ENCODE assay signal across 8 cellular contexts in the genomic region with DNA sequence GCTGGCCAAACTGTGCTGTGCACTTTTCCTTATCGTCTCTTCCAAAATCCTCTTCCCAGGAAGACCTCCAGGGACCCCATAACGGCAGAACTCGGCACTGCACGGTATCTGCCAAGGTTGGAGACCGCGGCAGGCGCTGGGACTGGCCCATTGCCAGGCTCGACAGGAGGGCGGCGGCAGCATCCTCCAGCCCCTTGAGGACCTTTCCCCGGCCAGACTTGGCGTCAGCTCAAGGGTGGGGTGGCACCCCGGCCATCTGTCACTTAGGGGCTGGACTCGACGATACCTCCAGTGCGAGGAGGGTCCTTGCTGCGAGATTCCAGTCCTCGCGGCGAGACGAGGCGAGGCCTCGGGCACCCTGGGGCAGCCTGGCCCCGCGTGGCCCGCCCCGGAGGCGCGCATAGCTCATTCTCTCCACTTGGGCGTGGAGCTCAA. TPM values are rescaled to one million over a fixed set of nuclear protein-coding genes. Genes with fewer than 3 reads are reported as not detected.
DNase-seq lines count a peak whose midpoint lies in the region; ATAC-seq, FAIRE-seq and TF ChIP-seq lines count a peak whose summit lies in the region.

No MANE protein-coding gene starts in this region.

- TF ChIP-seq POLR2A in body of pancreas (IDR thresholded peaks at IDR 0.05): no peak

- ATAC-seq in GM18502 (IDR thresholded peaks at IDR 0.05; ENCODE audit: poor library complexity, unreplicated experiment) (peak; percentile 13), SK-N-SH treated with all-trans-retinoic acid at 6 μM for 48 hours (peak; percentile 29), body of pancreas (peak; percentile 12), HG02610 (IDR thresholded peaks at IDR 0.05; ENCODE audit: unreplicated experiment) (no peak)

- no peaks in the 10 kb centered on the region for H3K27me3 ChIP-seq in body of pancreas
- H3K27me3 ChIP-seq in kidney epithelial cell (ENCODE audit: control insufficient read depth, insufficient read depth, low read length): no peaks in the 10 kb centered on the region

- peak in 1 of 7 experiments; percentile 2 for TF ChIP-seq CTCF in body of pancreas (IDR thresholded peaks at IDR 0.05)
- no peak for TF ChIP-seq CTCF in kidney epithelial cell (IDR thresholded peaks at IDR 0.05; ENCODE audit: insufficient read depth, low read length, poor library complexity, severe bottlenecking)

- H3K9me3 ChIP-seq in body of pancreas: no peaks in the 10 kb centered on the region

- FAIRE-seq in HTR-8/SVneo (lab: Jason Lieb, UNC): peak; percentile 51

- DNase-seq in HTR-8/SVneo (ENCODE audit: insufficient read length, low spot score) (peak; percentile 52), body of pancreas (peak; percentile 61 to 78 (median 70)), kidney epithelial cell (ENCODE audit: low read depth) (no peak), NCI-H526 treated with DMSO at 0.1 percent for 48 hours (lab: John Stamatoyannopoulos, UW) (no peak)
- peak in 3 of 4 experiments; percentile 16 to 25 (median 18) for DNase-seq in stimulated activated CD4-positive, alpha-beta T cell treated with anti-CD3 and anti-CD28 coated beads, Interleukin-1b, Interleukin-23, amount 100 ng/mL, for 24 hours (ENCODE audit: low read depth in 4 of 4, low spot score in 1 of 4)

- no peaks in the 10 kb centered on the region for H3K36me3 ChIP-seq in body of pancreas (replicated peaks in 1 of 2; ENCODE audit: insufficient read depth in 1 of 2, low read depth in 2 of 2)
- peaks cover 2% of the 10 kb centered on the region for H3K36me3 ChIP-seq in kidney epithelial cell (ENCODE audit: control insufficient read depth, insufficient read depth, low read length)

- H3K27ac ChIP-seq in body of pancreas: peak overlapping the region; percentile 85 to 96 (median 91)

- peaks cover 52% of the 10 kb centered on the region for H3K4me1 ChIP-seq in body of pancreas

- 0% methylated on average over 1 to 29 of the region's 30 CpGs for WGBS in body of pancreas, 2 donors

- H3K4me3 ChIP-seq in body of pancreas (peak overlapping the region; percentile 87 to 99), kidney epithelial cell (ENCODE audit: low read depth, low read length) (peak overlapping the region; percentile 95)

- intact Hi-C loops in body of pancreas (cut with DNase I): no loop called here

TF ChIP-seq in SK-N-SH treated with all-trans-retinoic acid at 6 μM for 48 hours, 23 proteins besides CTCF, POLR2A, EP300 and RAD21:
- TF ChIP-seq, protein P1, sequence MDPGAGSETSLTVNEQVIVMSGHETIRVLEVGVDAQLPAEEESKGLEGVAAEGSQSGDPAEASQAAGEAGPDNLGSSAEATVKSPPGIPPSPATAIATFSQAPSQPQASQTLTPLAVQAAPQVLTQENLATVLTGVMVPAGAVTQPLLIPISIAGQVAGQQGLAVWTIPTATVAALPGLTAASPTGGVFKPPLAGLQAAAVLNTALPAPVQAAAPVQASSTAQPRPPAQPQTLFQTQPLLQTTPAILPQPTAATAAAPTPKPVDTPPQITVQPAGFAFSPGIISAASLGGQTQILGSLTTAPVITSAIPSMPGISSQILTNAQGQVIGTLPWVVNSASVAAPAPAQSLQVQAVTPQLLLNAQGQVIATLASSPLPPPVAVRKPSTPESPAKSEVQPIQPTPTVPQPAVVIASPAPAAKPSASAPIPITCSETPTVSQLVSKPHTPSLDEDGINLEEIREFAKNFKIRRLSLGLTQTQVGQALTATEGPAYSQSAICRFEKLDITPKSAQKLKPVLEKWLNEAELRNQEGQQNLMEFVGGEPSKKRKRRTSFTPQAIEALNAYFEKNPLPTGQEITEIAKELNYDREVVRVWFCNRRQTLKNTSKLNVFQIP (CRISPR knock-in tag; IDR thresholded peaks at IDR 0.05; ENCODE audit: borderline replicate concordance, low read depth): no peak
- TF ChIP-seq, protein P2, sequence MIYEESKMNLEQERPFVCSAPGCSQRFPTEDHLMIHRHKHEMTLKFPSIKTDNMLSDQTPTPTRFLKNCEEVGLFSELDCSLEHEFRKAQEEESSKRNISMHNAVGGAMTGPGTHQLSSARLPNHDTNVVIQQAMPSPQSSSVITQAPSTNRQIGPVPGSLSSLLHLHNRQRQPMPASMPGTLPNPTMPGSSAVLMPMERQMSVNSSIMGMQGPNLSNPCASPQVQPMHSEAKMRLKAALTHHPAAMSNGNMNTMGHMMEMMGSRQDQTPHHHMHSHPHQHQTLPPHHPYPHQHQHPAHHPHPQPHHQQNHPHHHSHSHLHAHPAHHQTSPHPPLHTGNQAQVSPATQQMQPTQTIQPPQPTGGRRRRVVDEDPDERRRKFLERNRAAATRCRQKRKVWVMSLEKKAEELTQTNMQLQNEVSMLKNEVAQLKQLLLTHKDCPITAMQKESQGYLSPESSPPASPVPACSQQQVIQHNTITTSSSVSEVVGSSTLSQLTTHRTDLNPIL (CRISPR knock-in tag; IDR thresholded peaks at IDR 0.05; ENCODE audit: low read depth): no peak
- TF ChIP-seq TCF4 (CRISPR knock-in tag; IDR thresholded peaks at IDR 0.05; ENCODE audit: borderline replicate concordance): no peak
- TF ChIP-seq SNAI2 (CRISPR knock-in tag; IDR thresholded peaks at IDR 0.05): no peak
- TF ChIP-seq ZC3H10 (CRISPR knock-in tag; IDR thresholded peaks at IDR 0.05): no peak
- no peak for TF ChIP-seq PPARA (CRISPR knock-in tag; IDR thresholded peaks at IDR 0.05; ENCODE audit: borderline replicate concordance)
- TF ChIP-seq OSR1 (CRISPR knock-in tag; IDR thresholded peaks at IDR 0.05): no peak
- TF ChIP-seq ZFP30 (CRISPR knock-in tag; IDR thresholded peaks at IDR 0.05): no peak
- TF ChIP-seq CSRNP3 (CRISPR knock-in tag; IDR thresholded peaks at IDR 0.05): no peak
- TF ChIP-seq ISL1 (CRISPR knock-in tag; IDR thresholded peaks at IDR 0.05): no peak
- TF ChIP-seq, protein P3, sequence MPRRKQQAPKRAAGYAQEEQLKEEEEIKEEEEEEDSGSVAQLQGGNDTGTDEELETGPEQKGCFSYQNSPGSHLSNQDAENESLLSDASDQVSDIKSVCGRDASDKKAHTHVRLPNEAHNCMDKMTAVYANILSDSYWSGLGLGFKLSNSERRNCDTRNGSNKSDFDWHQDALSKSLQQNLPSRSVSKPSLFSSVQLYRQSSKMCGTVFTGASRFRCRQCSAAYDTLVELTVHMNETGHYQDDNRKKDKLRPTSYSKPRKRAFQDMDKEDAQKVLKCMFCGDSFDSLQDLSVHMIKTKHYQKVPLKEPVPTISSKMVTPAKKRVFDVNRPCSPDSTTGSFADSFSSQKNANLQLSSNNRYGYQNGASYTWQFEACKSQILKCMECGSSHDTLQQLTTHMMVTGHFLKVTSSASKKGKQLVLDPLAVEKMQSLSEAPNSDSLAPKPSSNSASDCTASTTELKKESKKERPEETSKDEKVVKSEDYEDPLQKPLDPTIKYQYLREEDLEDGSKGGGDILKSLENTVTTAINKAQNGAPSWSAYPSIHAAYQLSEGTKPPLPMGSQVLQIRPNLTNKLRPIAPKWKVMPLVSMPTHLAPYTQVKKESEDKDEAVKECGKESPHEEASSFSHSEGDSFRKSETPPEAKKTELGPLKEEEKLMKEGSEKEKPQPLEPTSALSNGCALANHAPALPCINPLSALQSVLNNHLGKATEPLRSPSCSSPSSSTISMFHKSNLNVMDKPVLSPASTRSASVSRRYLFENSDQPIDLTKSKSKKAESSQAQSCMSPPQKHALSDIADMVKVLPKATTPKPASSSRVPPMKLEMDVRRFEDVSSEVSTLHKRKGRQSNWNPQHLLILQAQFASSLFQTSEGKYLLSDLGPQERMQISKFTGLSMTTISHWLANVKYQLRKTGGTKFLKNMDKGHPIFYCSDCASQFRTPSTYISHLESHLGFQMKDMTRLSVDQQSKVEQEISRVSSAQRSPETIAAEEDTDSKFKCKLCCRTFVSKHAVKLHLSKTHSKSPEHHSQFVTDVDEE (CRISPR knock-in tag; IDR thresholded peaks at IDR 0.05): no peak
- TF ChIP-seq CSDC2 (CRISPR knock-in tag; IDR thresholded peaks at IDR 0.05): no peak

RNA-seq across cellular contexts. Expression of gene ACLY, which starts 0.8 kb away (rescaled TPM):
- total RNA-seq in body of pancreas (10 to 100 TPM; 39.2 to 59.0 TPM), kidney epithelial cell (241 and 301 TPM in 2 replicates)

RNA-seq across cellular contexts. Expression of gene ODAD4, which starts 12.4 kb away (rescaled TPM):
- total RNA-seq in body of pancreas (under 1 TPM; 0.26 to 0.66 TPM), kidney epithelial cell (0.62 and 0.84 TPM in 2 replicates)

RNA-seq across cellular contexts. Expression of gene CNP, which starts 48.6 kb away (rescaled TPM):
- 10 to 100 TPM; 36.3 to 70.2 TPM for total RNA-seq in body of pancreas
- 58.5 and 65.1 TPM in 2 replicates for total RNA-seq in kidney epithelial cell

RNA-seq across cellular contexts. Expression of gene KLHL11, which starts 52.8 kb away (rescaled TPM):
- total RNA-seq in body of pancreas (10 to 100 TPM; 15.2 to 16.3 TPM), kidney epithelial cell (28.3 and 29.2 TPM in 2 replicates)

Comparison
In these comparisons a context has a peak if more than half of its experiments do, and no peak if none do; other contexts are left out.
1. DNase-seq: peak in HTR-8/SVneo (single experiment), body of pancreas (4 of 4) and stimulated activated CD4-positive, alpha-beta T cell treated with anti-CD3 and anti-CD28 coated beads, Interleukin-1b, Interleukin-23, amount 100 ng/mL, for 24 hours (3 of 4); none in kidney epithelial cell (single experiment) and NCI-H526 treated with DMSO at 0.1 percent for 48 hours (single experiment).